In the genomic region with DNA sequence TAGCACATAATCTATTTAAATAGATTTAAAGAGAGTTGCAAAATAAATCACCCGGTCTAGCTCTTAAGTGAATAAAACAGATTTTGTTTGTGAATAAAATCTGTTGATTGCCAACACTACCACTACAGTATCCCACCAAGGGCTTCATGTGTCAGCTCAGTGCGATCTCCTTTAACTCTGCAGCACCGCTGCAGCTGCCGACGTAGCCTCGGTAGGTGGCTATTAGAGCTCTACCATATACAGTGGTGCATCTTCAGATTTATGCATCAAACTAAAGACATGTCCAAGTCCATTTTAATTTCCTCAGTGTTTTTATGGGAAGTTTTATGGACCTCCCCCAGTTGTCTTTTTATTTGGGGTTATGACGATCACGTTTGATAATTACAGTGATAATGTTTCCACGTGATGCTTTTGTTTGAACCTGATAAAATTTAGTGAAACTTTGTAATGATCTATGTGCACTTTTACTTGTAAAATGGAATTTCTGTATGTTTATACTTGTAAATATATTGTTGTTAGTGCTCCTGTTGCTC, we compare ENCODE assay signal across 21 cellular contexts. TPM values are rescaled to one million over a fixed set of nuclear protein-coding genes. Genes with fewer than 3 reads are reported as not detected.
A peak's percentile ranks its signal among the peaks of the same experiment; 100 is the strongest.
DNase-seq lines count a peak whose midpoint lies in the region; ATAC-seq and TF ChIP-seq lines count a peak whose summit lies in the region.
"Had no signal": no experiment of that assay in that cellular context is flagged by ENCODE, and none has a peak within 500 bp of the region (broad histone marks: within the 10 kb centered on the region; RNA-seq: fewer than 3 reads in every experiment).

No MANE protein-coding gene starts in this region.

- no peaks in the 10 kb centered on the region for H3K9me2 ChIP-seq in hepatocyte (replicated peaks; ENCODE audit: insufficient read depth)

- CTCF ChIA-PET in Panc1 (lab: Charles Lee), result no interaction called here

- in situ Hi-C loops in Panc1 (cut with HindIII; ENCODE audit: low pct_unique_long_range_greater_than_20kb, low sequenced_read_pairs), result no loop called here

- peaks cover 0 to 17% (median 6%) of the 10 kb centered on the region in 11 donors for H3K9me3 ChIP-seq in heart right ventricle
- H3K9me3 ChIP-seq in Panc1 (ENCODE audit: control insufficient read depth, insufficient read depth, low read depth, low read length), result no peaks in the 10 kb centered on the region
- H3K9me3 ChIP-seq in hepatocyte (ENCODE audit: low read depth), result no peaks in the 10 kb centered on the region
- H3K9me3 ChIP-seq in stomach, result peaks cover 0 to 16% (median 7%) of the 10 kb centered on the region in 4 donors
- H3K9me3 ChIP-seq: Peyer's patch had no signal

- H3K27me3 ChIP-seq in heart right ventricle, result no peaks in the 10 kb centered on the region
- H3K27me3 ChIP-seq in Panc1 (ENCODE audit: control insufficient read depth, insufficient read depth, low read length), result no peaks in the 10 kb centered on the region; the same call in 1 of the 2 replicates
- H3K27me3 ChIP-seq in hepatocyte, result no peaks in the 10 kb centered on the region
- no peaks in the 10 kb centered on the region for H3K27me3 ChIP-seq in stomach
- H3K27me3 ChIP-seq: BLaER1 treated with 17β-estradiol and CSF1 and Interleukin-3, amounts not matched to agents 10 nM and 100 nM; Peyer's patch had no signal

- no peak for TF ChIP-seq CTCF in heart right ventricle (IDR thresholded peaks at IDR 0.05)
- TF ChIP-seq CTCF in Panc1 (IDR thresholded peaks at IDR 0.05), result no peak
- TF ChIP-seq CTCF in hepatocyte (IDR thresholded peaks at IDR 0.05; ENCODE audit: poor library complexity), result no peak
- TF ChIP-seq CTCF in stomach (IDR thresholded peaks at IDR 0.05), result no peak

- POLR2A ChIA-PET in Panc1 (lab: Charles Lee), result no interaction called here

- H3K4me3 ChIP-seq in heart right ventricle (no peak overlapping the region), Panc1 (ENCODE audit: low read depth in 2 of 2, low read length in 2 of 2) (no peak overlapping the region), hepatocyte (no peak overlapping the region), stomach (no peak overlapping the region)
- H3K4me3 ChIP-seq: BLaER1 treated with 17β-estradiol and CSF1 and Interleukin-3, amounts not matched to agents 10 nM and 100 nM; GM12878; Peyer's patch had no signal

- no TSS peak for BruUV-seq in Panc1 (replicated peaks; lab: Mats Ljungman, UMichigan)

- H3K79me2 ChIP-seq in hepatocyte, result no peaks in the 10 kb centered on the region

- no peak overlapping the region for H3K4me2 ChIP-seq in hepatocyte
- H3K4me2 ChIP-seq: BLaER1 treated with 17β-estradiol and CSF1 and Interleukin-3, amounts not matched to agents 10 nM and 100 nM had no signal

- no peak for ATAC-seq in heart right ventricle
- no peak for ATAC-seq in left cardiac atrium
- ATAC-seq in Panc1, result peak; percentile 85
- ATAC-seq in GM19463 (IDR thresholded peaks at IDR 0.05; ENCODE audit: unreplicated experiment), result no peak
- no peak for ATAC-seq in HG03095 (IDR thresholded peaks at IDR 0.05; ENCODE audit: unreplicated experiment)
- ATAC-seq: GM12878 had no signal

- no peak overlapping the region for H2AFZ ChIP-seq in hepatocyte

- H3K4me1 ChIP-seq in heart right ventricle, result peaks cover 0 to 19% (median 11%) of the 10 kb centered on the region in 9 donors
- H3K4me1 ChIP-seq in Panc1 (ENCODE audit: control insufficient read depth, insufficient read depth, low read length), result no peaks in the 10 kb centered on the region
- H3K4me1 ChIP-seq in hepatocyte (ENCODE audit: insufficient read depth), result peaks cover 19% of the 10 kb centered on the region
- peaks cover 5 to 32% (median 24%) of the 10 kb centered on the region in 4 donors for H3K4me1 ChIP-seq in stomach
- H3K4me1 ChIP-seq: BLaER1 treated with 17β-estradiol and CSF1 and Interleukin-3, amounts not matched to agents 10 nM and 100 nM had no signal

- H4K20me1 ChIP-seq in hepatocyte (ENCODE audit: insufficient read depth, poor library complexity, severe bottlenecking), result no peaks in the 10 kb centered on the region
- H4K20me1 ChIP-seq: BLaER1 treated with 17β-estradiol and CSF1 and Interleukin-3, amounts not matched to agents 10 nM and 100 nM had no signal

- intact Hi-C loops in heart right ventricle (cut with DNase I), result no loop called here
- intact Hi-C loops in left cardiac atrium (cut with DNase I), result no loop called here
- intact Hi-C loops in Panc1 (cut with micrococcal nuclease; ENCODE audit: unreplicated experiment), result no loop called here
- intact Hi-C loops in stomach (cut with DNase I; ENCODE audit: low total_unique reads), result no loop called here

- H3K27ac ChIP-seq in heart right ventricle, result peak overlapping the region in 6 of 10 donors; percentile 7 to 75 (median 57)
- H3K27ac ChIP-seq in Panc1 (ENCODE audit: low read length), result no peak overlapping the region
- peak overlapping the region; percentile 44 for H3K27ac ChIP-seq in hepatocyte
- peak overlapping the region; percentile 72 to 79 (median 77) for H3K27ac ChIP-seq in stomach
- H3K27ac ChIP-seq: BLaER1 treated with 17β-estradiol and CSF1 and Interleukin-3, amounts not matched to agents 10 nM and 100 nM; Peyer's patch had no signal

- H3K36me3 ChIP-seq in heart right ventricle (no peaks in the 10 kb centered on the region), Panc1 (ENCODE audit: control insufficient read depth, insufficient read depth, low read length) (no peaks in the 10 kb centered on the region; the same call in 1 of the 2 replicates), hepatocyte (replicated peaks; ENCODE audit: insufficient read depth, low read depth) (no peaks in the 10 kb centered on the region), stomach (no peaks in the 10 kb centered on the region)
- H3K36me3 ChIP-seq: Peyer's patch had no signal

- TF ChIP-seq EP300 in stomach (IDR thresholded peaks at IDR 0.05), result no peak

- WGBS in heart right ventricle, 2 donors, result 80 to 86% methylated on average over 9 of the region's 9 CpGs
- 70% methylated on average over 9 of the region's 9 CpGs for WGBS in hepatocyte (ENCODE audit: low lambda C conversion rate, missing lambda C conversion rate)
- WGBS in stomach, 5 donors, result 63 to 75% (median 69%) methylated on average over 9 of the region's 9 CpGs

- TF ChIP-seq POLR2A in stomach (IDR thresholded peaks at IDR 0.05), result no peak

- DNase-seq in heart right ventricle (no peak), left cardiac atrium (no peak), Panc1 (ENCODE audit: low read depth, low spot score) (no peak), hepatocyte (ENCODE audit: low spot score) (no peak), stomach (no peak), germinal center (ENCODE audit: low spot score) (no peak)
- DNase-seq: DMS 273 treated with DMSO at 0.1 percent for 48 hours, GDM1, GOT3, HFFc6, IMR-90, NCI-H1105 treated with DMSO at 0.1 percent for 48 hours, NCI-H187, NCI-H748 treated with DMSO at 0.1 percent for 48 hours, Peyer's patch, SHP77 treated with DMSO at 0.1 percent for 48 hours had no signal

RNA-seq across cellular contexts. Expression of gene ECI2, which starts 26.7 kb away (rescaled TPM):
- total RNA-seq in heart right ventricle (100 to 1,000 TPM; 134 to 194 (median 163) TPM), left cardiac atrium (10 to 100 TPM; 82.9 to 84.1 TPM), Panc1 (2021; ENCODE audit: unreplicated experiment) (34.5 TPM), hepatocyte (102 and 103 TPM in 2 replicates), stomach (100 to 1,000 TPM in 1 of 5 donors, 10 to 100 TPM in 4; 22.8 to 107 (median 45.6) TPM)
- polyA plus RNA-seq in heart right ventricle (100 to 1,000 TPM in 1 of 2 donors, 10 to 100 TPM in 1; 54.9 to 122 TPM), hepatocyte (114 TPM in 2 replicates), stomach (100 to 1,000 TPM in 1 of 3 donors, 10 to 100 TPM in 2; 65.4 to 102 (median 90.9) TPM)
- polyA plus RNA-seq in Panc1 (2012; ENCODE audit: insufficient read length), result 31.6 TPM

RNA-seq across cellular contexts. Expression of gene FAM217A, which starts 29.7 kb away (rescaled TPM):
- total RNA-seq in heart right ventricle (not detected), left cardiac atrium (not detected), Panc1 (2021; ENCODE audit: unreplicated experiment) (not detected), hepatocyte (not detected in 2 replicates), stomach (not detected)
- polyA plus RNA-seq in heart right ventricle (not detected), hepatocyte (not detected in 2 replicates), stomach (under 1 TPM in 2 of 3 donors, not detected in 1; 0.08 to 0.68 TPM)
- polyA plus RNA-seq in Panc1 (2012; ENCODE audit: insufficient read length), result not detected
- total RNA-seq: GM12878, HFFc6, IMR-90, LHCN-M2, Peyer's patch had no signal
- polyA plus RNA-seq: IMR-90 had no signal
